1 cellular context compared by ENCODE assay signal in genomic region chr19:15820646-15821045, GRCh38.
TF ChIP-seq lines count a peak whose summit lies in the region.

No MANE protein-coding gene starts in this region.

TF ChIP-seq in K562, 482 proteins besides CTCF, POLR2A, EP300 and RAD21:
- no peak for TF ChIP-seq SRSF9 (IDR thresholded peaks at IDR 0.05; ENCODE audit: borderline replicate concordance, low read depth, low read length)
- TF ChIP-seq PRDM10 (IDR thresholded peaks at IDR 0.05; ENCODE audit: partially characterized antibody), result peak; percentile 55
- TF ChIP-seq ZNF184 (CRISPR knock-in tag; IDR thresholded peaks at IDR 0.05), result no peak
